Comparison of ENCODE assay signal across 8 cellular contexts in the genomic region with DNA sequence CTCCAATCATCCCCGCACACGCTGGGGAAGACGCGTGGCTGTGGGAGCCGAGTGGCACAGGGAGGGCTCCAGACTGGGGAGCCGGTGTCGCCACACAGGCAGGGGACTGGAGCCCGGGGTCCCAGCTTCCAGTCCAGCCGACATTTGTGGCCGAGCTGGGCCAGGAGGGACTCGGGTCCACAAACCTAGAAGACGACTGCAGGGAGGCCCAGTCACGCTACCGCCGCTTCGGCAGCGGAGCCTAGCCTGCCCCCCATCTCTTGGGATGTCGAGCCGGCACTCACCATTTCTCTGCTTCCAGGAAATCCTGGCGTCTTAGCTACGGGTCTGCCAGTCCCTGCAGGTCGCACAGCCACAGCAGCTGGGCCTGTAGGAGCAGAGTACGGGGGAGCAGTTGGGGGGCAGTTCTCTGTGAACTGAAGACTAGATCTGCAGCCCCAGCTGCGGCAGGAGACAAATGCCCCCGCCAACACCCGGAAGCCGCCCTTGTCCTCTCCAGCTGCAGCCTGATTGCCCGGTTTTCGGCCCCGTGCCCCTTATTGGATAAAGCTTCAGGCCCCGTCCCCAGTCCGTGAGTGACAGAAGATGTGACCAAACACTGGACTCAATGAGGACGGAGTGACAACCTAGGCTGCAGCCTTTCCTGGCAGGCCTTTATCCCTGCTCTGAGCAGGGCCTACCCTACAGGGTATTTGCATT.
DNase-seq lines count a peak whose midpoint lies in the region; ATAC-seq and TF ChIP-seq lines count a peak whose summit lies in the region.

No MANE protein-coding gene starts in this region.

- H3K27ac Mint-ChIP-seq in CD8-positive, alpha-beta T cell: no peak overlapping the region

- DNase-seq in CD8-positive, alpha-beta T cell: peak in 3 of 7 experiments; percentile 2 to 30 (median 6)
- DNase-seq in M059J (ENCODE audit: low read depth): peak; percentile 94
- peak; percentile 47 for DNase-seq in amniotic epithelial cell (ENCODE audit: low read depth)
- DNase-seq in heart right ventricle: peak; percentile 74 to 95
- DNase-seq in psoas muscle: peak; percentile 71 to 75
- DNase-seq in SKM-1 treated with dmso at 0.1 percent for 144 hours (lab: John Stamatoyannopoulos, UW; ENCODE audit: unreplicated experiment): no peak

- no peak overlapping the region for H3K4me3 ChIP-seq in CD8-positive, alpha-beta T cell (ENCODE audit: low read depth, low read length)
- H3K4me3 ChIP-seq in heart right ventricle (peak overlapping the region; percentile 50 to 89 (median 72)), psoas muscle (peak overlapping the region; percentile 68)

- ATAC-seq in CD8-positive, alpha-beta T cell: peak; percentile 38
- ATAC-seq in GM21423 (IDR thresholded peaks at IDR 0.05; ENCODE audit: unreplicated experiment): peak; percentile 86
- ATAC-seq in heart right ventricle: peak; percentile 88 to 100 (median 100)
- peak; percentile 70 to 92 (median 82) for ATAC-seq in psoas muscle
- ATAC-seq in HG02885 (IDR thresholded peaks at IDR 0.05; ENCODE audit: poor library complexity, unreplicated experiment): no peak

- H3K9me3 Mint-ChIP-seq in CD8-positive, alpha-beta T cell: peaks cover 11% of the 10 kb centered on the region

- peaks cover 11% of the 10 kb centered on the region for H3K27me3 Mint-ChIP-seq in CD8-positive, alpha-beta T cell (ENCODE audit: low read depth)

- no peak for TF ChIP-seq CTCF in CD8-positive, alpha-beta T cell (IDR thresholded peaks at IDR 0.05)
- no peak for TF ChIP-seq CTCF in heart right ventricle (IDR thresholded peaks at IDR 0.05)
- no peak for TF ChIP-seq CTCF in psoas muscle (IDR thresholded peaks at IDR 0.05)

- intact Hi-C loops in CD8-positive, alpha-beta T cell (cut with DNase I, micrococcal nuclease): no loop called here
- intact Hi-C loops in heart right ventricle (cut with DNase I): no loop called here
- intact Hi-C loops in psoas muscle (cut with DNase I): no loop called here

- H3K4me1 Mint-ChIP-seq in CD8-positive, alpha-beta T cell (ENCODE audit: low read depth): no peaks in the 10 kb centered on the region

- CTCF ChIA-PET in CD8-positive, alpha-beta T cell (lab: Charles Lee): no interaction called here

- POLR2A ChIA-PET in CD8-positive, alpha-beta T cell (lab: Charles Lee): no interaction called here

- H3K27ac ChIP-seq in CD8-positive, alpha-beta T cell (ENCODE audit: low read depth, low read length): no peak overlapping the region
- H3K27ac ChIP-seq in heart right ventricle (peak overlapping the region in 8 of 10 donors; percentile 12 to 67 (median 40)), psoas muscle (no peak overlapping the region)

- 2 to 3% methylated on average over 32 to 33 of the region's 33 CpGs for WGBS in heart right ventricle, 2 donors
- WGBS in psoas muscle, 3 donors: 4 to 13% (median 4%) methylated on average over 29 to 33 of the region's 33 CpGs

- no peaks in the 10 kb centered on the region for H3K4me1 ChIP-seq in CD8-positive, alpha-beta T cell (ENCODE audit: insufficient read depth, low read length)
- H3K4me1 ChIP-seq in heart right ventricle (peaks cover 0 to 4% (median 0%) of the 10 kb centered on the region in 9 donors), psoas muscle (no peaks in the 10 kb centered on the region)

- H3K27me3 ChIP-seq in CD8-positive, alpha-beta T cell (ENCODE audit: insufficient read depth, low read length): no peaks in the 10 kb centered on the region
- no peaks in the 10 kb centered on the region for H3K27me3 ChIP-seq in heart right ventricle
- H3K27me3 ChIP-seq in psoas muscle (ENCODE audit: insufficient read depth in 3 of 3, low read length in 2 of 3): peaks cover 0 to 5% (median 0%) of the 10 kb centered on the region in 3 donors

- no peaks in the 10 kb centered on the region for H3K36me3 ChIP-seq in CD8-positive, alpha-beta T cell (ENCODE audit: insufficient read depth, low read length)
- H3K36me3 ChIP-seq in heart right ventricle: no peaks in the 10 kb centered on the region
- H3K36me3 ChIP-seq in psoas muscle (ENCODE audit: insufficient read depth in 1 of 2, low read depth in 1 of 2): no peaks in the 10 kb centered on the region

- no peaks in the 10 kb centered on the region for H3K36me3 Mint-ChIP-seq in CD8-positive, alpha-beta T cell

- H3K9me3 ChIP-seq in CD8-positive, alpha-beta T cell (ENCODE audit: low read length): no peaks in the 10 kb centered on the region
- H3K9me3 ChIP-seq in heart right ventricle (peaks cover 0 to 45% (median 0%) of the 10 kb centered on the region in 11 donors), psoas muscle (no peaks in the 10 kb centered on the region)

- peak overlapping the region; percentile 39 for H3K4me3 Mint-ChIP-seq in CD8-positive, alpha-beta T cell

Comparison
In these comparisons a context has a peak if more than half of its experiments do, and no peak if none do; other contexts are left out.
1. H3K27ac ChIP-seq: peak in heart right ventricle (8 of 10); none in CD8-positive, alpha-beta T cell (single experiment) and psoas muscle (single experiment).